1 cellular context compared by ENCODE assay signal in the genomic region with DNA sequence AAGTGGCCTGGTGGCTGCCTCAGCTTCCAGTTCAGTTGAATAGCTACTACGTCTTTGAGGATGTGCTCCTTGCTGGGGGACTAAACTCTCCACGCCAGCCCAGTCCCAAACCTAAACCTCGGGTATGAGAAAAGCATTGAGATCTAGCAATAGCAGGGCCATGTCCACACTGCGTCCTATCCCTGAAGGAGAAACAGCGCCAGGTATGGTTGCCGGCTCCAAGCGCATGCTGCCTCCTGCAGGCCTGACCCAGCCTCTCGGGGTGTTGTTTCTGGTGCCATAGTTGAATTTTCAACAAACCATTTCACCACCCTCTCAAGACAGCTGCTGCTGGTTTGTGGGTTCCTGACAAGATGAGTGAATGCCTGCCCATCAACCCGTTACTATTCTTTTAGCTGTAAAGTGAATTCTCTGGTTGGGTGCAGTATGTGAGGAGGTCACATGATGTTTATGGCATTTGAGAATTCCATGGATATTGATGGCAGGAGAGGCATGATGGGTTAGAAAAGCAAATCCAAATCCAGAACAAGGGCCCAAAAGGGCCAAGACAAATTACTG.
TF ChIP-seq lines count a peak whose summit lies in the region.

No MANE protein-coding gene starts in this region.

TF ChIP-seq in HepG2, 621 proteins besides CTCF, POLR2A, EP300 and RAD21:
- TF ChIP-seq ZBTB20 (CRISPR knock-in tag; IDR thresholded peaks at IDR 0.05; ENCODE audit: borderline replicate concordance, low read depth): no peak
- no peak for TF ChIP-seq ZSCAN12 (CRISPR knock-in tag; IDR thresholded peaks at IDR 0.05)
- TF ChIP-seq ARHGAP35 (CRISPR knock-in tag; IDR thresholded peaks at IDR 0.05; ENCODE audit: borderline replicate concordance): no peak
- no peak for TF ChIP-seq NKX3-1 (CRISPR knock-in tag; IDR thresholded peaks at IDR 0.05)
- TF ChIP-seq, protein P1, sequence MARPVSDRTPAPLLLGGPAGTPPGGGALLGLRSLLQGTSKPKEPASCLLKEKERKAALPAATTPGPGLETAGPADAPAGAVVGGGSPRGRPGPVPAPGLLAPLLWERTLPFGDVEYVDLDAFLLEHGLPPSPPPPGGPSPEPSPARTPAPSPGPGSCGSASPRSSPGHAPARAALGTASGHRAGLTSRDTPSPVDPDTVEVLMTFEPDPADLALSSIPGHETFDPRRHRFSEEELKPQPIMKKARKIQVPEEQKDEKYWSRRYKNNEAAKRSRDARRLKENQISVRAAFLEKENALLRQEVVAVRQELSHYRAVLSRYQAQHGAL (CRISPR knock-in tag; IDR thresholded peaks at IDR 0.05; ENCODE audit: not compliant biosample characterization): no peak
- no peak for TF ChIP-seq DR1 (CRISPR knock-in tag; IDR thresholded peaks at IDR 0.05)
- no peak for TF ChIP-seq ZNF703 (CRISPR knock-in tag; IDR thresholded peaks at IDR 0.05; ENCODE audit: borderline replicate concordance)
- no peak for TF ChIP-seq ZNF563 (CRISPR knock-in tag; IDR thresholded peaks at IDR 0.05)
- TF ChIP-seq ZNF644 (CRISPR knock-in tag; IDR thresholded peaks at IDR 0.05; ENCODE audit: low read depth): no peak
